In genomic region chr1:149846600-149847466, GRCh38 we compare ENCODE assay signal across 13 cellular contexts. TPM values are rescaled to one million over a fixed set of nuclear protein-coding genes. Genes with fewer than 3 reads are reported as not detected.
DNase-seq lines count a peak whose midpoint lies in the region; ATAC-seq, FAIRE-seq and TF ChIP-seq lines count a peak whose summit lies in the region.
"Had no signal": no experiment of that assay in that cellular context is flagged by ENCODE, and none has a peak within 500 bp of the region (broad histone marks: within the 10 kb centered on the region; RNA-seq: fewer than 3 reads in every experiment).

No MANE protein-coding gene starts in this region.

- intact Hi-C loops in HepG2 (cut with micrococcal nuclease; ENCODE audit: unreplicated experiment) = no loop called here
- intact Hi-C loops in right lobe of liver (cut with DNase I) = no loop called here
- intact Hi-C loops in PC-9 (cut with micrococcal nuclease; ENCODE audit: unreplicated experiment) = no loop called here
- intact Hi-C loops in testis (cut with DNase I; ENCODE audit: low total_unique reads) = no loop called here

- H3F3A ChIP-seq in PC-9 (ENCODE audit: insufficient read depth, low read depth) = peaks cover 45% of the 10 kb centered on the region

- no peak for TF ChIP-seq EP300 in HepG2 (IDR thresholded peaks at IDR 0.05; ENCODE audit: low read depth in 2 of 2, low read length in 2 of 2)
- no peak for TF ChIP-seq EP300 in HepG2 (CRISPR knock-in tag; IDR thresholded peaks at IDR 0.05; ENCODE audit: borderline replicate concordance)

- no peak overlapping the region for H3K9ac ChIP-seq in HepG2 (ENCODE audit: insufficient read depth, low read depth, low read length)

- no peak for DNase-seq in HepG2 (ENCODE audit: low spot score)
- DNase-seq in right lobe of liver = no peak
- no peak for DNase-seq in PC-9
- DNase-seq in dedifferentiated amniotic fluid mesenchymal stem cell (ENCODE audit: extremely low spot score) = peak; percentile 12
- DNase-seq in ureter (ENCODE audit: low spot score) = peak; percentile 18
- no peak for DNase-seq in Ammon's horn (ENCODE audit: low spot score)
- no peak for DNase-seq in putamen (ENCODE audit: low spot score)
- no peak for DNase-seq in testis
- DNase-seq: activated CD8-positive, alpha-beta memory T cell treated with anti-CD3 and anti-CD28 coated beads for 24 hours; C1 segment of cervical spinal cord; upper lobe of left lung had no signal

- TF ChIP-seq RAD21 in HepG2 (CRISPR knock-in tag; IDR thresholded peaks at IDR 0.05) = no peak

- WGBS in HepG2 (ENCODE audit: low lambda C conversion rate) = over 99% methylated on average over 3 of the region's 3 CpGs
- WGBS in right lobe of liver (ENCODE audit: insufficient coverage, low coverage, low lambda C conversion rate, missing lambda C conversion rate) = 83% methylated on average over 3 of the region's 3 CpGs
- 82 to 88% methylated on average over 3 of the region's 3 CpGs for WGBS in testis, 2 donors

- POLR2A ChIA-PET in HepG2 (lab: Yijun Ruan, JAX) (no interaction called here), PC-9 (lab: Charles Lee; ENCODE audit: unreplicated experiment) (no interaction called here)

- BruUV-seq in HepG2 (replicated peaks; lab: Mats Ljungman, UMichigan) (no TSS peak), PC-9 (replicated peaks; lab: Mats Ljungman, UMichigan) (no TSS peak)

- no peak for TF ChIP-seq POLR2A in HepG2 (IDR thresholded peaks at IDR 0.05; ENCODE audit: insufficient read depth in 1 of 2, low read depth in 2 of 2, low read length in 2 of 2)
- no peak for TF ChIP-seq POLR2A in right lobe of liver (IDR thresholded peaks at IDR 0.05)
- no peak for TF ChIP-seq POLR2A in testis (IDR thresholded peaks at IDR 0.05)

- in situ Hi-C loops in HepG2 (cut with HindIII; ENCODE audit: extremely low pct_ligation_motif_present, low pct_unique_long_range_greater_than_20kb) = no loop called here

- H2AFZ ChIP-seq in HepG2 (ENCODE audit: low read length) (no peak overlapping the region), PC-9 (no peak overlapping the region)

- no peaks in the 10 kb centered on the region for H3K9me2 ChIP-seq in PC-9 (ENCODE audit: insufficient read depth)

- H3K4me3 ChIP-seq in HepG2 (replicated peaks in 1 of 3; ENCODE audit: insufficient read depth in 1 of 3, low read depth in 2 of 3, low read length in 3 of 3) (no peak overlapping the region), right lobe of liver (no peak overlapping the region), PC-9 (no peak overlapping the region; the same call in 1 of the 2 replicates), testis (no peak overlapping the region)
- H3K4me3 ChIP-seq: body of pancreas, pancreas, upper lobe of left lung had no signal

- ATAC-seq in HepG2 (no peak), right lobe of liver (no peak)
- ATAC-seq: body of pancreas, pancreas had no signal

- H3K36me3 ChIP-seq in HepG2 (replicated peaks in 1 of 2; ENCODE audit: control insufficient read depth in 1 of 2, insufficient read depth in 2 of 2, low read length in 2 of 2) (peaks cover 0 to 1% of the 10 kb centered on the region in 2 experiments; a peak in 1 of 5 replicates), right lobe of liver (no peaks in the 10 kb centered on the region), PC-9 (ENCODE audit: low read depth) (peaks cover 20% of the 10 kb centered on the region), testis (ENCODE audit: low read depth, missing control alignments) (no peaks in the 10 kb centered on the region)
- H3K36me3 ChIP-seq: pancreas, upper lobe of left lung had no signal

- H3K79me2 ChIP-seq in HepG2 (ENCODE audit: insufficient read depth, low read length) (peaks cover 65% of the 10 kb centered on the region), PC-9 (ENCODE audit: low read depth) (peaks cover 69% of the 10 kb centered on the region)

- H3K4me2 ChIP-seq in HepG2 (ENCODE audit: low read depth, low read length) = no peak overlapping the region; the same call in 1 of the 2 replicates
- H3K4me2 ChIP-seq in PC-9 = peak overlapping the region; percentile 100; the same call in 1 of the 2 replicates

- FAIRE-seq in HepG2 (lab: Jason Lieb, UNC) = no peak
- FAIRE-seq: pancreas had no signal

- peaks cover 20% of the 10 kb centered on the region for H4K20me1 ChIP-seq in HepG2 (ENCODE audit: insufficient read depth, low read length)
- peaks cover 43% of the 10 kb centered on the region for H4K20me1 ChIP-seq in PC-9 (ENCODE audit: insufficient read depth)

- peaks cover 53% of the 10 kb centered on the region for H3K4me1 ChIP-seq in HepG2 (ENCODE audit: insufficient read depth, low read length)
- peaks cover 0 to 54% (median 10%) of the 10 kb centered on the region in 4 donors for H3K4me1 ChIP-seq in right lobe of liver
- peaks cover 54% of the 10 kb centered on the region for H3K4me1 ChIP-seq in PC-9 (replicated peaks; ENCODE audit: insufficient read depth)
- peaks cover 21% of the 10 kb centered on the region for H3K4me1 ChIP-seq in testis

- peak overlapping the region; percentile 29 for H3K27ac ChIP-seq in HepG2 (ENCODE audit: extremely low read length, insufficient read depth, low read length)
- H3K27ac ChIP-seq in right lobe of liver = no peak overlapping the region
- H3K27ac ChIP-seq in PC-9 = no peak overlapping the region
- H3K27ac ChIP-seq in testis = no peak overlapping the region
- H3K27ac ChIP-seq: body of pancreas, pancreas had no signal

- no peak for TF ChIP-seq CTCF in HepG2 (CRISPR knock-in tag; IDR thresholded peaks at IDR 0.05)
- no peak for TF ChIP-seq CTCF in right lobe of liver (IDR thresholded peaks at IDR 0.05)
- no peak for TF ChIP-seq CTCF in PC-9 (conservative IDR thresholded peaks at IDR 0.05)
- TF ChIP-seq CTCF in testis (IDR thresholded peaks at IDR 0.05) = no peak

- no peaks in the 10 kb centered on the region; a peak in 1 of 5 replicates for H3K27me3 ChIP-seq in HepG2 (ENCODE audit: control insufficient read depth in 1 of 2, insufficient read depth in 2 of 2, low read length in 2 of 2)
- H3K27me3 ChIP-seq in right lobe of liver = no peaks in the 10 kb centered on the region
- H3K27me3 ChIP-seq in PC-9 (ENCODE audit: insufficient read depth, low read depth) = no peaks in the 10 kb centered on the region
- H3K27me3 ChIP-seq in testis = no peaks in the 10 kb centered on the region
- H3K27me3 ChIP-seq: body of pancreas, pancreas, upper lobe of left lung had no signal

- CTCF ChIA-PET in HepG2 (lab: Yijun Ruan, JAX; ENCODE audit: low intra/inter-chr PET ratio, low total read pairs) (no interaction called here), PC-9 (lab: Charles Lee) (no interaction called here)

- H3K9me3 ChIP-seq in HepG2 (ENCODE audit: low read length) = no peaks in the 10 kb centered on the region
- H3K9me3 ChIP-seq in right lobe of liver = no peaks in the 10 kb centered on the region
- no peaks in the 10 kb centered on the region for H3K9me3 ChIP-seq in PC-9 (ENCODE audit: insufficient read depth, low read depth)
- no peaks in the 10 kb centered on the region for H3K9me3 ChIP-seq in testis
- H3K9me3 ChIP-seq: body of pancreas, pancreas, upper lobe of left lung had no signal

TF ChIP-seq in HepG2, 621 proteins besides CTCF, POLR2A, EP300 and RAD21 (continues in another document):
- TF ChIP-seq SMARCC2 (IDR thresholded peaks at IDR 0.05) = no peak
- TF ChIP-seq ZSCAN31 (CRISPR knock-in tag; IDR thresholded peaks at IDR 0.05; ENCODE audit: low read depth) = no peak
- TF ChIP-seq ZNF607 (CRISPR knock-in tag; IDR thresholded peaks at IDR 0.05; ENCODE audit: borderline replicate concordance) = no peak
- TF ChIP-seq ZNF230 (CRISPR knock-in tag; IDR thresholded peaks at IDR 0.05) = no peak
- TF ChIP-seq, protein P1, sequence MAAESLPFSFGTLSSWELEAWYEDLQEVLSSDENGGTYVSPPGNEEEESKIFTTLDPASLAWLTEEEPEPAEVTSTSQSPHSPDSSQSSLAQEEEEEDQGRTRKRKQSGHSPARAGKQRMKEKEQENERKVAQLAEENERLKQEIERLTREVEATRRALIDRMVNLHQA (CRISPR knock-in tag; IDR thresholded peaks at IDR 0.05) = no peak
- TF ChIP-seq RBFOX2 (IDR thresholded peaks at IDR 0.05; ENCODE audit: low read depth, low read length) = 0 out of 2 replicates have a peak, but pooled peaks have one; percentile 27
- TF ChIP-seq FOSL2 (CRISPR knock-in tag; IDR thresholded peaks at IDR 0.05) = no peak
- peak; percentile 90 for TF ChIP-seq MAFF (IDR thresholded peaks at IDR 0.05; ENCODE audit: low read depth, low read length)
- no peak for TF ChIP-seq TAF1 (CRISPR knock-in tag; IDR thresholded peaks at IDR 0.05)
- TF ChIP-seq ZNF761 (CRISPR knock-in tag; conservative IDR thresholded peaks at IDR 0.05) = no peak
- 0 out of 2 replicates have a peak, but pooled peaks have one; percentile 22 for TF ChIP-seq ZNF12 (CRISPR knock-in tag; IDR thresholded peaks at IDR 0.05)
- no peak for TF ChIP-seq TEAD2 (CRISPR knock-in tag; IDR thresholded peaks at IDR 0.05)

RNA-seq across cellular contexts. Expression of gene BOLA1, which starts 52.5 kb away (rescaled TPM):
- total RNA-seq in HepG2 (2016; rRNA removed; fragmentation: Illumina TruSeq; extraction: Trizol) (3.1 and 4.2 TPM in 2 replicates), right lobe of liver (10 to 100 TPM in 3 of 6 experiments, 1 to 10 TPM in 3; 8.4 to 23.7 (median 9.5) TPM), PC-9 (2021) (16.2 and 23.7 TPM in 2 replicates), ureter (16.4 TPM), testis (10 to 100 TPM; 30.6 to 33.5 TPM)
- total RNA-seq in HepG2 (2016; cell fraction: cytosol; rRNA removed; fragmentation: Illumina TruSeq; extraction: Trizol; ENCODE audit: low read depth) = 2.1 and 2.4 TPM in 2 replicates
- total RNA-seq in HepG2 (2016; cell fraction: insoluble cytoplasmic fraction; rRNA removed; fragmentation: Illumina TruSeq; extraction: Trizol) = 3.6 and 3.9 TPM in 2 replicates
- total RNA-seq in HepG2 (2016; cell fraction: membrane; rRNA removed; fragmentation: Illumina TruSeq; extraction: Trizol) = 2.0 and 2.7 TPM in 2 replicates
- total RNA-seq in HepG2 (2016; cell fraction: nucleus; rRNA removed; fragmentation: Illumina TruSeq; extraction: Trizol) = 3.2 and 3.5 TPM in 2 replicates
- polyA plus RNA-seq in HepG2 (2011; rRNA removed) (2.9 and 3.2 TPM in 2 replicates), testis (ENCODE audit: insufficient read depth, low read depth, low replicate concordance) (16.7 TPM)
- polyA plus RNA-seq in HepG2 (2011; cell fraction: cytosol; rRNA removed) = 2.9 and 4.8 TPM in 2 replicates
- polyA plus RNA-seq in HepG2 (2011; cell fraction: nucleus; rRNA removed) = 8.1 and 8.9 TPM in 2 replicates
- 2.5 and 2.8 TPM in 2 replicates for polyA plus RNA-seq in HepG2 (2012)
- 2.0 and 2.6 TPM in 2 replicates for polyA plus RNA-seq in HepG2 (2016; cell fraction: cytosol; fragmentation: Illumina TruSeq; extraction: Trizol; ENCODE audit: low read depth)
- 3.3 and 5.4 TPM in 2 replicates for polyA plus RNA-seq in HepG2 (2016; cell fraction: insoluble cytoplasmic fraction; fragmentation: Illumina TruSeq; extraction: Trizol; ENCODE audit: low read depth)
- 2.5 and 2.8 TPM in 2 replicates for polyA plus RNA-seq in HepG2 (2016; cell fraction: membrane; fragmentation: Illumina TruSeq; extraction: Trizol; ENCODE audit: low read depth)
- 4.8 TPM in 2 replicates for polyA plus RNA-seq in HepG2 (2016; cell fraction: nucleus; fragmentation: Illumina TruSeq; extraction: Trizol; ENCODE audit: insufficient read depth, low read depth)
- polyA minus RNA-seq in HepG2 (2011; rRNA and poly(A)+ RNA removed; ENCODE audit: low replicate concordance) = 1.4 and 3.8 TPM in 2 replicates
- 0.79 TPM in 1 of 2 replicates, not detected in the other for polyA minus RNA-seq in HepG2 (2011; cell fraction: cytosol; rRNA and poly(A)+ RNA removed)
- 1.4 and 1.9 TPM in 2 replicates for polyA minus RNA-seq in HepG2 (2011; cell fraction: nucleus; rRNA and poly(A)+ RNA removed)

Comparison
In these comparisons a context has a peak if more than half of its experiments do, and no peak if none do; other contexts are left out.
1. DNase-seq: peak in dedifferentiated amniotic fluid mesenchymal stem cell (single experiment) and ureter (single experiment); none in HepG2 (single experiment), right lobe of liver (0 of 3), PC-9 (0 of 2), Ammon's horn (single experiment), putamen (single experiment) and testis (single experiment).